In the genomic region with DNA sequence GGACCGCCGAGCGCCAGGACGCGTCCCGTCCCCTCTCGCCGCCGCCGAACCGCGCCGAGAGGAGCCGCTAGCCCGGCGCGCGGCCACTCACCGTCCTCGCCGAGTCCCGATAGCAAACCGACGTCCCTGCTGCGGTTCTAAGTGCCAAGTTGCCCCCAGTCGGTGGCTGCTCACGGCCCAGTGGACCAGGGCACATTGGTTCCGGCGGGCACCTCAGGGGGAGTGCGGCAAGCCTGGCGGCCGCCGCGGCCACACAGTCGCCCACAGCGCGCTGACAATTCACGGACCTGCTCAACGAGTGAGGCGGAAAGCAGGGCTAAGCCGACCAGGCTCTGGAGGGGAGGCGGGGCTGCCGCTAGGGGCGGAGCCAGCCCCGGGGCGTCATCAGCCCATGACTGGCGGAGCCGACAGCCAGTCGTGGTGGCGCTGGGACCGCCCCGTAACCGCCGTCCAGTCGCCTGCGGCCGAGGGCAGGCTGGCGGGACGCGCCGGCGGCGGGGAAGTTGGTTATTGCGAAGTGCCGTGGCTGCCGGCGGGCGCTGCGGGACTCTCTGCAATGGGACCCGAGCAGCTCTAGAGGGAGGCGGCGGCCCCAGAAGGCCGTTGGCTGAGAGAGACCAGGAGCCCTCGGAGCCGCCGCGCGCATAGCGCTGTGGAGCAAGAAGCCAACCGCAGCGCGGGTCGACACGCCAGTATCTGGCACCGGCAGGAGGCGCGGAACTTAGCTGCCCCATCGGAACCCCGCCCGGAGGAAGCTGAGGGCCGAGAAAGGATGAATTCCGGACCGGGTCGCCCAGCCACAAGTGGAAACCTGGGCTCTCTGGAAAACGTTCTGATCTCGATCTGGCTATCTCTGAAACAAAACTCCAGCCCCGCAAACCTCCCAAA, we compare ENCODE assay signal across 8 cellular contexts. TPM values are rescaled to one million over a fixed set of nuclear protein-coding genes. Genes with fewer than 3 reads are reported as not detected.
A peak's percentile ranks its signal among the peaks of the same experiment; 100 is the strongest.
DNase-seq lines count a peak whose midpoint lies in the region; ATAC-seq and TF ChIP-seq lines count a peak whose summit lies in the region.

A gene with protein sequence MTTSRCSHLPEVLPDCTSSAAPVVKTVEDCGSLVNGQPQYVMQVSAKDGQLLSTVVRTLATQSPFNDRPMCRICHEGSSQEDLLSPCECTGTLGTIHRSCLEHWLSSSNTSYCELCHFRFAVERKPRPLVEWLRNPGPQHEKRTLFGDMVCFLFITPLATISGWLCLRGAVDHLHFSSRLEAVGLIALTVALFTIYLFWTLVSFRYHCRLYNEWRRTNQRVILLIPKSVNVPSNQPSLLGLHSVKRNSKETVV (minus strand): TSS at position 300 of the 888 bp plus-strand sequence. CDS start 112,387 bp downstream, outside the sequence.

- no peaks in the 10 kb centered on the region for H3K27me3 ChIP-seq in CD4-positive, CD25-positive, alpha-beta regulatory T cell (ENCODE audit: control insufficient read depth, insufficient read depth, low read length)
- H3K27me3 ChIP-seq in dorsolateral prefrontal cortex (peaks cover 0 to 28% (median 3%) of the 10 kb centered on the region in 45 donors), right lobe of liver (no peaks in the 10 kb centered on the region)

- H3K4me3 Mint-ChIP-seq in CD4-positive, CD25-positive, alpha-beta regulatory T cell = peak within 1 kb of the TSS; percentile 93 to 98 (median 94)
- peak within 1 kb of the TSS; percentile 89 for H3K4me3 Mint-ChIP-seq in activated CD4-positive, alpha-beta memory T cell treated with anti-CD3 and anti-CD28 coated beads for 36 hours

- TF ChIP-seq CTCF in dorsolateral prefrontal cortex (IDR thresholded peaks at IDR 0.05 in 54 of 56, conservative IDR thresholded peaks at IDR 0.05 in 2 of 56; ENCODE audit: low read depth in 1 of 56, partially characterized antibody in 56 of 56) (peak in 54 of 56 donors; percentile 15 to 79 (median 48)), right lobe of liver (IDR thresholded peaks at IDR 0.05) (peak in 3 of 4 donors; percentile 15 to 19 (median 18))

- peaks cover 34% of the 10 kb centered on the region for H3K4me1 ChIP-seq in CD4-positive, CD25-positive, alpha-beta regulatory T cell (ENCODE audit: control insufficient read depth, insufficient read depth, low read length, poor library complexity, severe bottlenecking)
- H3K4me1 ChIP-seq in right lobe of liver = peaks cover 0 to 9% (median 1%) of the 10 kb centered on the region in 4 donors

- POLR2A ChIA-PET in activated CD4-positive, alpha-beta memory T cell treated with anti-CD3 and anti-CD28 coated beads for 36 hours (lab: Charles Lee) = interaction anchor here (0.9 to 1.7 kb wide), 4 partner anchors 13 to 252 kb away, joined by 3 to 6 read pairs (median 4); no protein-coding TSS in a partner anchor

- DNase-seq in CD4-positive, CD25-positive, alpha-beta regulatory T cell = peak; percentile 92 to 96 (median 95)
- DNase-seq in NCI-H774 (lab: John Stamatoyannopoulos, UW) (peak; percentile 94), dorsolateral prefrontal cortex (peak; percentile 83 to 98 (median 92)), right lobe of liver (peak; percentile 97 to 98 (median 97))
- DNase-seq in activated CD4-positive, alpha-beta memory T cell treated with anti-CD3 and anti-CD28 coated beads for 36 hours = peak; percentile 96
- DNase-seq in stimulated activated CD4-positive, alpha-beta T cell treated with anti-CD3 and anti-CD28 coated beads, Interleukin-4, amount 100 ng/mL, for 24 hours = peak; percentile 92

- no peaks in the 10 kb centered on the region for H3K9me3 ChIP-seq in CD4-positive, CD25-positive, alpha-beta regulatory T cell (ENCODE audit: control insufficient read depth in 2 of 2, low read length in 2 of 2)
- H3K9me3 ChIP-seq in right lobe of liver = no peaks in the 10 kb centered on the region

- H3K4me3 ChIP-seq in CD4-positive, CD25-positive, alpha-beta regulatory T cell (ENCODE audit: low read depth, low read length) = peak within 1 kb of the TSS; percentile 71
- H3K4me3 ChIP-seq in dorsolateral prefrontal cortex (peak within 1 kb of the TSS; percentile 61 to 92 (median 81)), right lobe of liver (peak within 1 kb of the TSS; percentile 61 to 81 (median 75))

- peak within 1 kb of the TSS; percentile 67 to 87 (median 81) for H3K27ac Mint-ChIP-seq in CD4-positive, CD25-positive, alpha-beta regulatory T cell
- H3K27ac Mint-ChIP-seq in activated CD4-positive, alpha-beta memory T cell treated with anti-CD3 and anti-CD28 coated beads for 36 hours = no peak within 1 kb of the TSS

- TF ChIP-seq POLR2A in right lobe of liver (IDR thresholded peaks at IDR 0.05) = peak; percentile 94

- H3K36me3 ChIP-seq in CD4-positive, CD25-positive, alpha-beta regulatory T cell (ENCODE audit: control insufficient read depth, insufficient read depth, low read length) = no peaks in the 10 kb centered on the region
- H3K36me3 ChIP-seq in right lobe of liver = no peaks in the 10 kb centered on the region

- peaks cover 12 to 45% (median 25%) of the 10 kb centered on the region in 4 donors for H3K4me1 Mint-ChIP-seq in CD4-positive, CD25-positive, alpha-beta regulatory T cell
- peaks cover 16% of the 10 kb centered on the region for H3K4me1 Mint-ChIP-seq in activated CD4-positive, alpha-beta memory T cell treated with anti-CD3 and anti-CD28 coated beads for 36 hours (ENCODE audit: low read depth)

- peaks cover 16% of the 10 kb centered on the region for H3K27me3 Mint-ChIP-seq in CD4-positive, CD25-positive, alpha-beta regulatory T cell
- H3K27me3 Mint-ChIP-seq in activated CD4-positive, alpha-beta memory T cell treated with anti-CD3 and anti-CD28 coated beads for 36 hours = peaks cover 3% of the 10 kb centered on the region

- peak; percentile 97 to 98 for ATAC-seq in CD4-positive, CD25-positive, alpha-beta regulatory T cell (ENCODE audit: low read depth in 2 of 2)
- ATAC-seq in GM19395 (IDR thresholded peaks at IDR 0.05; ENCODE audit: unreplicated experiment) = peak; percentile 90
- ATAC-seq in HG03558 (IDR thresholded peaks at IDR 0.05; ENCODE audit: extremely low read depth, unreplicated experiment) = peak; percentile 93
- ATAC-seq in right lobe of liver = peak; percentile 97 to 100 (median 98)

- H3K36me3 Mint-ChIP-seq in CD4-positive, CD25-positive, alpha-beta regulatory T cell = no peaks in the 10 kb centered on the region
- H3K36me3 Mint-ChIP-seq in activated CD4-positive, alpha-beta memory T cell treated with anti-CD3 and anti-CD28 coated beads for 36 hours = no peaks in the 10 kb centered on the region

- 0% methylated on average over 20 of the region's 97 CpGs for WGBS in right lobe of liver (ENCODE audit: insufficient coverage, low coverage, low lambda C conversion rate, missing lambda C conversion rate)

- intact Hi-C loops in activated CD4-positive, alpha-beta memory T cell treated with anti-CD3 and anti-CD28 coated beads for 36 hours (cut with micrococcal nuclease) = loop anchor here (1.0 to 10.0 kb wide), 12 partner anchors 18 to 1052 kb away; a partner anchor contains a TSS
- intact Hi-C loops in dorsolateral prefrontal cortex (cut with DNase I) = loop anchor here in 1 of 2 donors (2.0 to 10.0 kb wide), 2 partner anchors 254 to 464 kb away; a partner anchor contains a TSS
- intact Hi-C loops in right lobe of liver (cut with DNase I) = no loop called here

- H3K27ac ChIP-seq in CD4-positive, CD25-positive, alpha-beta regulatory T cell (ENCODE audit: insufficient read depth, low read length, poor library complexity, severe bottlenecking) = peak within 1 kb of the TSS; percentile 67
- H3K27ac ChIP-seq in dorsolateral prefrontal cortex (peak within 1 kb of the TSS in 54 of 59 donors; percentile 37 to 93 (median 81)), right lobe of liver (peak within 1 kb of the TSS; percentile 80 to 85 (median 82))

- CTCF ChIA-PET in activated CD4-positive, alpha-beta memory T cell treated with anti-CD3 and anti-CD28 coated beads for 36 hours (lab: Charles Lee) = interaction anchor here (1.3 to 1.7 kb wide), 3 partner anchors 13 to 282 kb away, joined by 3 to 5 read pairs (median 3); no protein-coding TSS in a partner anchor

- no peaks in the 10 kb centered on the region for H3K9me3 Mint-ChIP-seq in CD4-positive, CD25-positive, alpha-beta regulatory T cell
- no peaks in the 10 kb centered on the region for H3K9me3 Mint-ChIP-seq in activated CD4-positive, alpha-beta memory T cell treated with anti-CD3 and anti-CD28 coated beads for 36 hours

RNA-seq across cellular contexts. Expression of the gene that starts here (rescaled TPM):
- 15.2 TPM for total RNA-seq in CD4-positive, CD25-positive, alpha-beta regulatory T cell
- polyA plus RNA-seq in CD4-positive, CD25-positive, alpha-beta regulatory T cell = 10 to 100 TPM; 12.5 to 21.6 (median 14.7) TPM
- total RNA-seq in activated CD4-positive, alpha-beta memory T cell treated with anti-CD3 and anti-CD28 coated beads for 36 hours = 1 to 10 TPM; 4.0 to 4.4 TPM
- 10 to 100 TPM in 31 of 120 experiments, 1 to 10 TPM in 89; 1.6 to 35.9 (median 7.6) TPM for total RNA-seq in dorsolateral prefrontal cortex
- 1 to 10 TPM in 3 of 6 experiments, under 1 TPM in 3; 0.33 to 4.3 (median 0.77) TPM for total RNA-seq in right lobe of liver

Comparison
In these comparisons a context has a peak if more than half of its experiments do, and no peak if none do; other contexts are left out.
1. Peak in every context shown above with its lines: DNase-seq, ATAC-seq, H3K4me3 ChIP-seq and H3K27ac ChIP-seq.